Comparison of ENCODE assay signal across 8 cellular contexts in the genomic region with DNA sequence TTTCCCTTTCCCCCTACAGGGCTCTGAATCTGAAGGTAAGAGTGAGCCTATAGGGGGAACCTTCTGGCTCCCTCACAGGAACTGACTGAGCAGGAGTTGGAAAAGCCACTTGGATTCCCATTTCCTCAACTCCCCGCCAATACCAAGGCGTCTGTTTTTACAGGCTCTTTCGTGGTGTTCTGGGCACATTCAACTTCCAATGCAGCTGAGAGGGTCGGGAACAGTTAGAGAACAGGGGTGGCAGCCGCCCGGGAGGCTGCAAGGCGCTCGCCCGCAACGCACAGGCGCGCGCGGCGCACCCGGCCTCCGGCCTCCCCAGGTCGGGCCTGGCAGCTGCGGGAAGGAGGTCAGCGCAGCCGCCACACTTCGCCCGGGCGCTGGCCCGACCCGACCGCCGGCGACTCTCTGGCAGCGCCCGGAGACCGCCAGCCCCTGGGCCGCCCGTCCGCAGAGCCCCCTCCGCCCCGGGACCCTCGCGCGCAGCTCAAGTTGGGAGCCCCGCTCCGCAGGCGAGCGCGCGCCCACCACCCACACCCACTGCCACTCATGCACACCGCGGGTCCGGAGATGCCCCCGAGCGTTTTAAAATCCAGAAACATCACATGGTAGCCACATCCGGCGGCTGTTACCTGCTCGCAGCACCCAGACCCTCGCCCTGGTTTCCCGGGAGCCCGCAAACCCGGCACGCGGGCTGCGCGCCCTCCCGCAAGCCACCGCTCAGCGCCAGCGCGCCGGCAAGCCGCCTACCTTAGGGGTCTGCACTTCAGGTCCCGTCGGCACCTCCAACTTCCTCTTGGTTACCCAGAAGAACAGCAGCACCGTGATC. TPM values are rescaled to one million over a fixed set of nuclear protein-coding genes. Genes with fewer than 3 reads are reported as not detected.
DNase-seq lines count a peak whose midpoint lies in the region; ATAC-seq lines count a peak whose summit lies in the region.

No MANE protein-coding gene starts in this region.

- peak overlapping the region; percentile 31 for H3K9ac ChIP-seq in endocrine pancreas (ENCODE audit: control insufficient read depth, insufficient read depth, low read length)

- peaks cover 5 to 13% (median 10%) of the 10 kb centered on the region in 7 donors for H3K4me1 Mint-ChIP-seq in naive thymus-derived CD4-positive, alpha-beta T cell

- H3K9me3 Mint-ChIP-seq in naive thymus-derived CD4-positive, alpha-beta T cell: no peaks in the 10 kb centered on the region

- POLR2A ChIA-PET in naive thymus-derived CD4-positive, alpha-beta T cell (lab: Charles Lee): no interaction called here

- no peaks in the 10 kb centered on the region for H3K36me3 Mint-ChIP-seq in naive thymus-derived CD4-positive, alpha-beta T cell

- peak overlapping the region in 1 of 9 donors; percentile 13 for H3K27ac Mint-ChIP-seq in naive thymus-derived CD4-positive, alpha-beta T cell

- peak overlapping the region in 9 of 10 donors; percentile 38 to 80 (median 59) for H3K4me3 Mint-ChIP-seq in naive thymus-derived CD4-positive, alpha-beta T cell

- H3K4me3 ChIP-seq in endocrine pancreas (ENCODE audit: control insufficient read depth, insufficient read depth, low read length): peak overlapping the region; percentile 4
- peak overlapping the region; percentile 20 for H3K4me3 ChIP-seq in naive thymus-derived CD4-positive, alpha-beta T cell (ENCODE audit: low read length)

- no peaks in the 10 kb centered on the region for H3K9me3 ChIP-seq in endocrine pancreas (ENCODE audit: control insufficient read depth, low read length)
- H3K9me3 ChIP-seq in naive thymus-derived CD4-positive, alpha-beta T cell (ENCODE audit: control insufficient read depth in 2 of 3, low read length in 3 of 3): no peaks in the 10 kb centered on the region

- H3K36me3 ChIP-seq in endocrine pancreas (ENCODE audit: control insufficient read depth, insufficient read depth, low read length): no peaks in the 10 kb centered on the region
- H3K36me3 ChIP-seq in naive thymus-derived CD4-positive, alpha-beta T cell (ENCODE audit: control insufficient read depth in 2 of 3, insufficient read depth in 3 of 3, low read length in 3 of 3): no peaks in the 10 kb centered on the region

- intact Hi-C loops in naive thymus-derived CD4-positive, alpha-beta T cell (cut with micrococcal nuclease): no loop called here

- DNase-seq in NCI-H1417 (lab: John Stamatoyannopoulos, UW) (peak in 2 of 3 experiments; percentile 68 to 75), NCI-H1417 treated with DMSO at 0.1 percent for 48 hours (lab: John Stamatoyannopoulos, UW) (no peak), NCI-H69 (lab: John Stamatoyannopoulos, UW) (peak; percentile 23), NCI-H128 (lab: John Stamatoyannopoulos, UW; ENCODE audit: unreplicated experiment) (no peak)
- DNase-seq in naive thymus-derived CD4-positive, alpha-beta T cell: no peak

- no peaks in the 10 kb centered on the region for H3K4me1 ChIP-seq in endocrine pancreas (ENCODE audit: control insufficient read depth, insufficient read depth, low read length)
- peaks cover 0 to 5% of the 10 kb centered on the region in 2 donors for H3K4me1 ChIP-seq in naive thymus-derived CD4-positive, alpha-beta T cell (ENCODE audit: control insufficient read depth in 2 of 2, insufficient read depth in 2 of 2, low read length in 2 of 2)

- ATAC-seq in naive thymus-derived CD4-positive, alpha-beta T cell: no peak
- ATAC-seq in HG02852 (IDR thresholded peaks at IDR 0.05; ENCODE audit: unreplicated experiment) (no peak), HG03196 (IDR thresholded peaks at IDR 0.05; ENCODE audit: unreplicated experiment) (no peak)

- H3K27me3 Mint-ChIP-seq in naive thymus-derived CD4-positive, alpha-beta T cell: peaks cover 41 to 80% (median 49%) of the 10 kb centered on the region in 5 donors

- no peak overlapping the region for H3K27ac ChIP-seq in naive thymus-derived CD4-positive, alpha-beta T cell (ENCODE audit: low read depth, low read length)

- CTCF ChIA-PET in naive thymus-derived CD4-positive, alpha-beta T cell (lab: Charles Lee): no interaction called here

- H3K27me3 ChIP-seq in endocrine pancreas (ENCODE audit: control insufficient read depth, insufficient read depth, low read length): no peaks in the 10 kb centered on the region
- H3K27me3 ChIP-seq in naive thymus-derived CD4-positive, alpha-beta T cell (ENCODE audit: control insufficient read depth in 2 of 2, insufficient read depth in 2 of 2, low read length in 2 of 2): peaks cover 9 to 22% of the 10 kb centered on the region in 2 donors

RNA-seq across cellular contexts. Expression of a gene that starts 0.8 kb away (rescaled TPM):
- total RNA-seq in naive thymus-derived CD4-positive, alpha-beta T cell: 1 to 10 TPM in 1 of 5 experiments, under 1 TPM in 1, not detected in 3; 0.64 to 1.1 TPM
- not detected for polyA plus RNA-seq in naive thymus-derived CD4-positive, alpha-beta T cell

Comparison
In these comparisons a context has a peak if more than half of its experiments do, and no peak if none do; other contexts are left out.
1. DNase-seq: peak in NCI-H1417 (2 of 3) and NCI-H69 (single experiment); none in NCI-H1417 treated with DMSO at 0.1 percent for 48 hours (single experiment), naive thymus-derived CD4-positive, alpha-beta T cell (0 of 9) and NCI-H128 (single experiment).